1 cellular context compared by ENCODE assay signal in genomic region chr18:31500161-31500688, GRCh38.
TF ChIP-seq lines count a peak whose summit lies in the region.

No MANE protein-coding gene starts in this region.

TF ChIP-seq in GM12878, 131 proteins besides CTCF, POLR2A, EP300 and RAD21 (continued from another document and continues in another):
- TF ChIP-seq REST (IDR thresholded peaks at IDR 0.05; ENCODE audit: low read depth, low read length) (no peak), BMI1 (IDR thresholded peaks at IDR 0.05; ENCODE audit: borderline replicate concordance) (no peak), E2F4 (IDR thresholded peaks at IDR 0.05; ENCODE audit: low read depth, low read length) (no peak), ZSCAN29 (IDR thresholded peaks at IDR 0.05) (no peak), WRNIP1 (IDR thresholded peaks at IDR 0.05; ENCODE audit: borderline replicate concordance, low read depth, low read length) (no peak), RFX5 (IDR thresholded peaks at IDR 0.05; ENCODE audit: low read depth, low read length) (no peak), ZNF274 (IDR thresholded peaks at IDR 0.05; ENCODE audit: insufficient read depth, insufficient read length) (no peak), ZNF217 (IDR thresholded peaks at IDR 0.05) (no peak), MEF2B (IDR thresholded peaks at IDR 0.05; ENCODE audit: partially characterized antibody, poor library complexity, severe bottlenecking) (peak; percentile 73), ELK1 (IDR thresholded peaks at IDR 0.05; ENCODE audit: low read depth, low read length) (no peak), TCF12 (IDR thresholded peaks at IDR 0.05; ENCODE audit: low read depth, low read length) (0 out of 2 replicates have a peak, but pooled peaks have one; percentile 24), ZNF687 (IDR thresholded peaks at IDR 0.05) (0 out of 2 replicates have a peak, but pooled peaks have one; percentile 28), IRF3 (IDR thresholded peaks at IDR 0.05) (no peak), NR2F1 (conservative IDR thresholded peaks at IDR 0.05) (peak; percentile 28; the same call in 1 of the 2 replicates), PML (IDR thresholded peaks at IDR 0.05; ENCODE audit: low read length) (peak; percentile 53; the same call in 1 of the 2 replicates), GATAD2B (conservative IDR thresholded peaks at IDR 0.05; ENCODE audit: low read depth) (peak; percentile 72; the same call in 1 of the 2 replicates), SMAD5 (IDR thresholded peaks at IDR 0.05; ENCODE audit: low read depth) (0 out of 2 replicates have a peak, but pooled peaks have one; percentile 35), FOXM1 (IDR thresholded peaks at IDR 0.05; ENCODE audit: low read depth, low read length) (peak; percentile 29; the same call in 1 of the 2 replicates), YY1 (IDR thresholded peaks at IDR 0.05; ENCODE audit: low read depth, low read length) (no peak; the same call in none of the 2 replicates), NRF1 (conservative IDR thresholded peaks at IDR 0.05; ENCODE audit: low read depth, low read length) (no peak), RBBP5 (conservative IDR thresholded peaks at IDR 0.05) (no peak), YBX1 (IDR thresholded peaks at IDR 0.05) (no peak), POLR2AphosphoS2 (IDR thresholded peaks at IDR 0.05; ENCODE audit: low read depth, low read length) (no peak), PBX3 (IDR thresholded peaks at IDR 0.05; ENCODE audit: insufficient replicate concordance, low read depth, low read length) (peak; percentile 44), SIX5 (IDR thresholded peaks at IDR 0.05; ENCODE audit: low read depth, low read length, severe bottlenecking) (no peak), NFIC (IDR thresholded peaks at IDR 0.05; ENCODE audit: low read depth, low read length) (peak; percentile 65), POU2F2 (IDR thresholded peaks at IDR 0.05; ENCODE audit: borderline replicate concordance, low read depth, low read length) (no peak; the same call in 1 of the 3 replicates), IKZF2 (IDR thresholded peaks at IDR 0.05) (peak; percentile 79 to 89), MYB (IDR thresholded peaks at IDR 0.05; ENCODE audit: borderline replicate concordance, low read depth, low read length) (no peak), DPF2 (IDR thresholded peaks at IDR 0.05) (peak; percentile 91), ATF7 (IDR thresholded peaks at IDR 0.05; ENCODE audit: low read depth) (peak; percentile 67), STAT3 (IDR thresholded peaks at IDR 0.05; ENCODE audit: low read depth, low read length) (0 out of 2 replicates have a peak, but pooled peaks have one; percentile 12), MTA2 (IDR thresholded peaks at IDR 0.05; ENCODE audit: low read depth) (peak; percentile 86), EED (IDR thresholded peaks at IDR 0.05; ENCODE audit: low read depth) (peak; percentile 69), STAT1 (conservative IDR thresholded peaks at IDR 0.05) (0 out of 2 replicates have a peak, but pooled peaks have one; percentile 19), ESRRA (IDR thresholded peaks at IDR 0.05; ENCODE audit: low read length) (no peak)
- TF ChIP-seq, protein P1, sequence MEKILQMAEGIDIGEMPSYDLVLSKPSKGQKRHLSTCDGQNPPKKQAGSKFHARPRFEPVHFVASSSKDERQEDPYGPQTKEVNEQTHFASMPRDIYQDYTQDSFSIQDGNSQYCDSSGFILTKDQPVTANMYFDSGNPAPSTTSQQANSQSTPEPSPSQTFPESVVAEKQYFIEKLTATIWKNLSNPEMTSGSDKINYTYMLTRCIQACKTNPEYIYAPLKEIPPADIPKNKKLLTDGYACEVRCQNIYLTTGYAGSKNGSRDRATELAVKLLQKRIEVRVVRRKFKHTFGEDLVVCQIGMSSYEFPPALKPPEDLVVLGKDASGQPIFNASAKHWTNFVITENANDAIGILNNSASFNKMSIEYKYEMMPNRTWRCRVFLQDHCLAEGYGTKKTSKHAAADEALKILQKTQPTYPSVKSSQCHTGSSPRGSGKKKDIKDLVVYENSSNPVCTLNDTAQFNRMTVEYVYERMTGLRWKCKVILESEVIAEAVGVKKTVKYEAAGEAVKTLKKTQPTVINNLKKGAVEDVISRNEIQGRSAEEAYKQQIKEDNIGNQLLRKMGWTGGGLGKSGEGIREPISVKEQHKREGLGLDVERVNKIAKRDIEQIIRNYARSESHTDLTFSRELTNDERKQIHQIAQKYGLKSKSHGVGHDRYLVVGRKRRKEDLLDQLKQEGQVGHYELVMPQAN (conservative IDR thresholded peaks at IDR 0.05): no peak; the same call in 1 of the 2 replicates
- TF ChIP-seq, protein P2, sequence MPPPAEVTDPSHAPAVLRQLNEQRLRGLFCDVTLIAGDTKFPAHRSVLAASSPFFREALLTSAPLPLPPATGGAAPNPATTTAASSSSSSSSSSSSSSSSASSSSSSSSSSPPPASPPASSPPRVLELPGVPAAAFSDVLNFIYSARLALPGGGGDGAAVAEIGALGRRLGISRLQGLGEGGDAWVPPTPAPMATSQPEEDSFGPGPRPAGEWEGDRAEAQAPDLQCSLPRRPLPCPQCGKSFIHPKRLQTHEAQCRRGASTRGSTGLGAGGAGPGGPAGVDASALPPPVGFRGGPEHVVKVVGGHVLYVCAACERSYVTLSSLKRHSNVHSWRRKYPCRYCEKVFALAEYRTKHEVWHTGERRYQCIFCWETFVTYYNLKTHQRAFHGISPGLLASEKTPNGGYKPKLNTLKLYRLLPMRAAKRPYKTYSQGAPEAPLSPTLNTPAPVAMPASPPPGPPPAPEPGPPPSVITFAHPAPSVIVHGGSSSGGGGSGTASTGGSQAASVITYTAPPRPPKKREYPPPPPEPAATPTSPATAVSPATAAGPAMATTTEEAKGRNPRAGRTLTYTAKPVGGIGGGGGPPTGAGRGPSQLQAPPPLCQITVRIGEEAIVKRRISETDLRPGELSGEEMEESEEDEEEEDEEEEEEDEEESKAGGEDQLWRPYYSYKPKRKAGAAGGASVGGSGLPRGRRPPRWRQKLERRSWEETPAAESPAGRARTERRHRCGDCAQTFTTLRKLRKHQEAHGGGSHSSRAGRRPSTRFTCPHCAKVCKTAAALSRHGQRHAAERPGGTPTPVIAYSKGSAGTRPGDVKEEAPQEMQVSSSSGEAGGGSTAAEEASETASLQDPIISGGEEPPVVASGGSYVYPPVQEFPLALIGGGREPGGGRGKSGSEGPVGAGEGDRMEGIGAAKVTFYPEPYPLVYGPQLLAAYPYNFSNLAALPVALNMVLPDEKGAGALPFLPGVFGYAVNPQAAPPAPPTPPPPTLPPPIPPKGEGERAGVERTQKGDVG (CRISPR knock-in tag; IDR thresholded peaks at IDR 0.05): no peak
- TF ChIP-seq, protein P3, sequence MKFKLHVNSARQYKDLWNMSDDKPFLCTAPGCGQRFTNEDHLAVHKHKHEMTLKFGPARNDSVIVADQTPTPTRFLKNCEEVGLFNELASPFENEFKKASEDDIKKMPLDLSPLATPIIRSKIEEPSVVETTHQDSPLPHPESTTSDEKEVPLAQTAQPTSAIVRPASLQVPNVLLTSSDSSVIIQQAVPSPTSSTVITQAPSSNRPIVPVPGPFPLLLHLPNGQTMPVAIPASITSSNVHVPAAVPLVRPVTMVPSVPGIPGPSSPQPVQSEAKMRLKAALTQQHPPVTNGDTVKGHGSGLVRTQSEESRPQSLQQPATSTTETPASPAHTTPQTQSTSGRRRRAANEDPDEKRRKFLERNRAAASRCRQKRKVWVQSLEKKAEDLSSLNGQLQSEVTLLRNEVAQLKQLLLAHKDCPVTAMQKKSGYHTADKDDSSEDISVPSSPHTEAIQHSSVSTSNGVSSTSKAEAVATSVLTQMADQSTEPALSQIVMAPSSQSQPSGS (IDR thresholded peaks at IDR 0.05; ENCODE audit: low read length): peak; percentile 59
- TF ChIP-seq, protein P4, sequence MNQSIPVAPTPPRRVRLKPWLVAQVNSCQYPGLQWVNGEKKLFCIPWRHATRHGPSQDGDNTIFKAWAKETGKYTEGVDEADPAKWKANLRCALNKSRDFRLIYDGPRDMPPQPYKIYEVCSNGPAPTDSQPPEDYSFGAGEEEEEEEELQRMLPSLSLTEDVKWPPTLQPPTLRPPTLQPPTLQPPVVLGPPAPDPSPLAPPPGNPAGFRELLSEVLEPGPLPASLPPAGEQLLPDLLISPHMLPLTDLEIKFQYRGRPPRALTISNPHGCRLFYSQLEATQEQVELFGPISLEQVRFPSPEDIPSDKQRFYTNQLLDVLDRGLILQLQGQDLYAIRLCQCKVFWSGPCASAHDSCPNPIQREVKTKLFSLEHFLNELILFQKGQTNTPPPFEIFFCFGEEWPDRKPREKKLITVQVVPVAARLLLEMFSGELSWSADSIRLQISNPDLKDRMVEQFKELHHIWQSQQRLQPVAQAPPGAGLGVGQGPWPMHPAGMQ (IDR thresholded peaks at IDR 0.05; ENCODE audit: borderline replicate concordance): no peak
